Comparison of ENCODE assay signal across 9 cellular contexts in genomic region chrX:39819921-39820849, GRCh38.
DNase-seq lines count a peak whose midpoint lies in the region; ATAC-seq and TF ChIP-seq lines count a peak whose summit lies in the region.
"Had no signal": no experiment of that assay in that cellular context is flagged by ENCODE, and none has a peak within 500 bp of the region (broad histone marks: within the 10 kb centered on the region; RNA-seq: fewer than 3 reads in every experiment).

No MANE protein-coding gene starts in this region.

- H3K4ac ChIP-seq in H9 (ENCODE audit: low read depth, low read length), result no peak overlapping the region
- no peak overlapping the region for H3K4ac ChIP-seq in mesenchymal stem cell (ENCODE audit: low read depth in 1 of 2, low read length in 2 of 2)

- H3K4me2 ChIP-seq in H9 (ENCODE audit: insufficient read depth, insufficient read length, low read length) (peak overlapping the region; percentile 62), mesenchymal stem cell (ENCODE audit: low read length, poor library complexity, severe bottlenecking) (peak overlapping the region; percentile 51)

- in situ Hi-C loops in G401 (cut with HindIII; ENCODE audit: low sequenced_read_pairs), result no loop called here

- WGBS in H9 (ENCODE audit: extremely low coverage, insufficient read length, low lambda C conversion rate), result no CpG with 5 or more reads among the region's 34 CpGs
- WGBS in mesenchymal stem cell, result 17% methylated on average over 28 of the region's 34 CpGs

- H3K56ac ChIP-seq in H9 (ENCODE audit: insufficient read length, low read depth, low read length), result no peak overlapping the region

- H3K18ac ChIP-seq in H9 (ENCODE audit: insufficient read length, low read depth, low read length), result no peak overlapping the region
- H3K18ac ChIP-seq in mesenchymal stem cell (ENCODE audit: low read depth in 1 of 2, low read length in 2 of 2), result peak overlapping the region in 1 of 2 experiments; percentile 11

- H2BK20ac ChIP-seq in H9 (ENCODE audit: low read depth, low read length, poor library complexity, severe bottlenecking), result no peak overlapping the region

- ATAC-seq in HG03108 (IDR thresholded peaks at IDR 0.05; ENCODE audit: unreplicated experiment), result no peak
- ATAC-seq in GM19455 (IDR thresholded peaks at IDR 0.05; ENCODE audit: unreplicated experiment), result no peak

- H3K4me1 Mint-ChIP-seq in H9, result peaks cover 58 to 61% of the 10 kb centered on the region in 2 experiments
- H3K4me1 Mint-ChIP-seq in brain, result peaks cover 61% of the 10 kb centered on the region

- H4K91ac ChIP-seq in H9 (ENCODE audit: insufficient read length, low read depth, low read length) (no peak overlapping the region), mesenchymal stem cell (ENCODE audit: low read length) (no peak overlapping the region)

- H4K5ac ChIP-seq in H9 (ENCODE audit: insufficient read length, low read depth, low read length), result no peak overlapping the region

- H2BK15ac ChIP-seq in H9 (ENCODE audit: low read depth, low read length), result no peak overlapping the region
- no peak overlapping the region for H2BK15ac ChIP-seq in mesenchymal stem cell (ENCODE audit: low read depth, poor library complexity, severe bottlenecking)

- POLR2A ChIA-PET in A673 (lab: Charles Lee; ENCODE audit: low non-redundant PET), result interaction anchor here (0.5 kb wide), 1 partner anchor 265 kb away, joined by 5 read pairs; no protein-coding TSS in a partner anchor

- no peak overlapping the region for H3K27ac ChIP-seq in A673 (ENCODE audit: low read depth, low read length, poor library complexity, severe bottlenecking)
- no peak overlapping the region for H3K27ac ChIP-seq in H9 (ENCODE audit: insufficient read length, low read depth, low read length)
- H3K27ac ChIP-seq in mesenchymal stem cell (ENCODE audit: low read length, poor library complexity, severe bottlenecking), result no peak overlapping the region

- peak overlapping the region; percentile 5 for H3K9ac ChIP-seq in H9 (ENCODE audit: extremely low read depth, insufficient read length, low read length)
- no peak overlapping the region for H3K9ac ChIP-seq in mesenchymal stem cell (ENCODE audit: low read length)

- H4K8ac ChIP-seq in H9 (replicated peaks; ENCODE audit: insufficient read length, low read depth, low read length), result no peak overlapping the region
- no peak overlapping the region for H4K8ac ChIP-seq in mesenchymal stem cell (ENCODE audit: low read length)

- H3K79me1 ChIP-seq in H9 (ENCODE audit: insufficient read depth, low read depth, low read length, poor library complexity, severe bottlenecking), result no peaks in the 10 kb centered on the region
- no peaks in the 10 kb centered on the region for H3K79me1 ChIP-seq in mesenchymal stem cell (replicated peaks; ENCODE audit: low read length, poor library complexity, severe bottlenecking)

- H3K79me2 ChIP-seq in H9 (ENCODE audit: insufficient read depth, low read length), result no peaks in the 10 kb centered on the region

- H3K9me3 Mint-ChIP-seq in H9, result peaks cover 61 to 68% of the 10 kb centered on the region in 2 experiments
- H3K9me3 Mint-ChIP-seq in brain, result peaks cover 0 to 20% (median 5%) of the 10 kb centered on the region in 5 experiments

- H3K23me2 ChIP-seq in H9 (ENCODE audit: insufficient read length, low read depth, low read length, poor library complexity, severe bottlenecking), result peaks cover 13% of the 10 kb centered on the region

- CTCF ChIA-PET in A673 (lab: Charles Lee), result no interaction called here

- H3K27me3 Mint-ChIP-seq in H9 (ENCODE audit: low read depth) (peaks cover 9% of the 10 kb centered on the region), brain (peaks cover 37% of the 10 kb centered on the region)

- H3K36me3 Mint-ChIP-seq in H9 (ENCODE audit: insufficient read depth in 1 of 3, low read depth in 3 of 3), result peaks cover 3 to 6% (median 4%) of the 10 kb centered on the region in 3 experiments; a peak in 4 of 7 replicates
- no peaks in the 10 kb centered on the region for H3K36me3 Mint-ChIP-seq in brain

- intact Hi-C loops in A673 (cut with micrococcal nuclease; ENCODE audit: unreplicated experiment), result loop anchor here (5.0 to 10.0 kb wide), 4 partner anchors 192 to 445 kb away; partner anchors contain the start of gene BCOR

- H2AFZ ChIP-seq in H9 (ENCODE audit: low read length) (no peak overlapping the region), mesenchymal stem cell (ENCODE audit: low read depth, low read length) (no peak overlapping the region)

- H3K27me3 ChIP-seq in A673 (replicated peaks; ENCODE audit: insufficient read depth, low read depth, low read length, poor library complexity) (no peaks in the 10 kb centered on the region), H9 (ENCODE audit: insufficient read depth, low read length) (no peaks in the 10 kb centered on the region; the same call in 1 of the 2 replicates), mesenchymal stem cell (ENCODE audit: control insufficient read depth in 1 of 2, insufficient read depth in 1 of 2, low read length in 2 of 2) (peaks cover 0 to 57% of the 10 kb centered on the region in 2 experiments)

- H3K9me3 ChIP-seq in A673 (ENCODE audit: low read depth, low read length, poor library complexity, severe bottlenecking) (no peaks in the 10 kb centered on the region), H9 (ENCODE audit: control insufficient read depth, low read depth, low read length) (no peaks in the 10 kb centered on the region), mesenchymal stem cell (ENCODE audit: control insufficient read depth, low read length) (peaks cover 10% of the 10 kb centered on the region)

- H3K27ac Mint-ChIP-seq in H9 (peak overlapping the region in 1 of 3 experiments; percentile 39; a peak in 1 of 7 replicates), brain (peak overlapping the region in 4 of 5 experiments; percentile 37 to 89 (median 56))

- H3K23ac ChIP-seq in H9 (ENCODE audit: insufficient read length, low read depth, low read length) (no peak overlapping the region), mesenchymal stem cell (ENCODE audit: low read length in 2 of 2) (no peak overlapping the region)

- H3K14ac ChIP-seq in H9 (ENCODE audit: insufficient read depth, low read length) (peak overlapping the region; percentile 74; the same call in 1 of the 2 replicates), mesenchymal stem cell (ENCODE audit: low read length in 2 of 2) (no peak overlapping the region)

- no TSS peak for BruUV-seq in A673 (replicated peaks; lab: Mats Ljungman, UMichigan)

- H2BK12ac ChIP-seq in H9 (ENCODE audit: insufficient read length, low read depth, low read length), result no peak overlapping the region
- no peak overlapping the region for H2BK12ac ChIP-seq in mesenchymal stem cell (ENCODE audit: low read length in 2 of 2)

- H2BK120ac ChIP-seq in H9 (ENCODE audit: low read depth, low read length, poor library complexity, severe bottlenecking), result no peak overlapping the region
- no peak overlapping the region for H2BK120ac ChIP-seq in mesenchymal stem cell (ENCODE audit: low read depth, low read length)

- H3K4me1 ChIP-seq in A673 (ENCODE audit: insufficient read depth, low read length, poor library complexity, severe bottlenecking), result peaks cover 19% of the 10 kb centered on the region
- peaks cover 37% of the 10 kb centered on the region; the same call in 1 of the 2 replicates for H3K4me1 ChIP-seq in H9 (ENCODE audit: insufficient read depth, low read length)
- H3K4me1 ChIP-seq in mesenchymal stem cell (ENCODE audit: control insufficient read depth, insufficient read depth, low read depth, low read length), result peaks cover 12% of the 10 kb centered on the region

- H2BK5ac ChIP-seq in H9 (ENCODE audit: insufficient read length, low read length), result no peak overlapping the region
- no peak overlapping the region for H2BK5ac ChIP-seq in mesenchymal stem cell (ENCODE audit: low read depth, low read length, poor library complexity, severe bottlenecking)

- H3T11ph ChIP-seq in H9 (ENCODE audit: low read length), result no peak overlapping the region

- H3K4me3 ChIP-seq in A673 (ENCODE audit: low read depth, low read length, poor library complexity, severe bottlenecking) (peak overlapping the region; percentile 40), mesenchymal stem cell (ENCODE audit: insufficient read depth in 1 of 2, low read depth in 1 of 2, low read length in 2 of 2) (no peak overlapping the region)

- TF ChIP-seq CTCF in A673 (conservative IDR thresholded peaks at IDR 0.05; ENCODE audit: low read depth, low read length) (no peak), H9 (conservative IDR thresholded peaks at IDR 0.05) (no peak), brain (conservative IDR thresholded peaks at IDR 0.05) (no peak)

- H3K36me3 ChIP-seq in A673 (ENCODE audit: insufficient read depth, low read length, poor library complexity, severe bottlenecking) (no peaks in the 10 kb centered on the region), mesenchymal stem cell (ENCODE audit: control insufficient read depth in 1 of 2, insufficient read depth in 2 of 2, low read depth in 1 of 2, low read length in 2 of 2) (no peaks in the 10 kb centered on the region)

- DNase-seq in A673 (ENCODE audit: low spot score), result peak; percentile 21
- peak; percentile 49 for DNase-seq in H9
- DNase-seq in mesenchymal stem cell, result peak; percentile 71
- no peak for DNase-seq in NCI-H2107 (lab: John Stamatoyannopoulos, UW)
- DNase-seq in G401 (ENCODE audit: low spot score), result no peak
- DNase-seq: activated gamma-delta T cell had no signal

- no peak overlapping the region for H2AK5ac ChIP-seq in H9 (ENCODE audit: insufficient read length, low read length)
- no peak overlapping the region for H2AK5ac ChIP-seq in mesenchymal stem cell (ENCODE audit: low read length, severe bottlenecking)

- H4K20me1 ChIP-seq in H9 (ENCODE audit: control insufficient read depth, insufficient read depth, insufficient read length), result no peaks in the 10 kb centered on the region

- H3K4me3 Mint-ChIP-seq in H9 (peak overlapping the region; percentile 52 to 75), brain (peak overlapping the region; percentile 65 to 82 (median 78))

Comparison
In these comparisons a context has a peak if more than half of its experiments do, and no peak if none do; other contexts are left out.
1. DNase-seq: peak in A673 (single experiment), H9 (single experiment) and mesenchymal stem cell (single experiment); none in NCI-H2107 (single experiment) and G401 (single experiment).